19 cellular contexts compared by ENCODE assay signal in the genomic region with DNA sequence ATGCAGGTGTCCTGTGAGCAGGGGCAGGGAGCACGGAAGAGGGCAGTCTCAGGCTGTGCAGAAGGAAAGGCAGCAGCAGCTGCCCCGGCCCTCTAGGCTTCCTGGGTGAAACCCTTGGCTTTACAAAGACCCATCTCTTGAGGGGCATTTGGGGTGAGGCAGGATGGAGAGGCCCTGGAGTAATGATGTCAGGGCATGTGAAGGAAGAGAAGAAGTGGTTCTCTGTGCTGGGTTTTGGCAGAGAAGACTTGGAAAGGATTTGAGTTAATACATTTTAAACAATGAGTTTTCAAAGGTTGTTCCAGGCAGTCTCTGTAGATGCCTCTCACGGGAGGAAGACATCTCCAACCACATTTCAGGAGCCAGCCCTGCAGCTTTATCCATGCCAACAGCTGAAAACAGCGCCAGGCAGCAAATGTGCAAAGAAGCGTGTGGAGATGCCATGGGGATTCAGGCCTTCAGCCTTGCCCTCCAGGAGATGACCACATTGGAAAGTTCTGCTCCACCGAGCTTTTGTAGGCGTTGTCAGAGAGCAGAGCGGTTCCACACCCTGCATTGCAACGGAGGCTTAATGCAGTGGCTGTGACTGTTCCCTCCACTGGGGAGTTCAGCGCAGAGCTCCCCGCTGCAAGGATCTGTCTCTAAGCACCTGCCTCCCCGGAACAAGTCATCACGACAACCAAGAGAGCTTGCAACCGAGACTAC.
"Had no signal": no experiment of that assay in that cellular context is flagged by ENCODE, and none has a peak within 500 bp of the region (broad histone marks: within the 10 kb centered on the region; RNA-seq: fewer than 3 reads in every experiment).

No MANE protein-coding gene starts in this region.

- ATAC-seq: activated naive CD4-positive, alpha-beta T cell treated with anti-CD3 and anti-CD28 coated beads, Interleukin-2, amount 50 U/mL, for 72 hours; activated T-helper 17 cell treated with anti-CD3 and anti-CD28 coated beads, Interleukin-2, amount 50 U/mL, for 72 hours; effector memory CD8-positive, alpha-beta T cell; esophagus mucosa; naive thymus-derived CD8-positive, alpha-beta T cell; stimulated activated naive CD8-positive, alpha-beta T cell treated with anti-CD3 and anti-CD28 coated beads, Interleukin-15, amount 100 ng/mL, for 72 hours had no signal

- H3K4me1 Mint-ChIP-seq: activated T-helper 17 cell treated with anti-CD3 and anti-CD28 coated beads, Interleukin-2, amount 50 U/mL, for 72 hours; naive thymus-derived CD8-positive, alpha-beta T cell; stimulated activated effector memory CD8-positive, alpha-beta T cell treated with anti-CD3 and anti-CD28 coated beads, Interleukin-12 subunit alpha, Interleukin-12 subunit beta, amount 100 ng/mL, for 72 hours; stimulated activated naive CD8-positive, alpha-beta T cell treated with anti-CD3 and anti-CD28 coated beads, Interleukin-15, amount 100 ng/mL, for 72 hours had no signal

- H3K27me3 Mint-ChIP-seq: stimulated activated naive CD8-positive, alpha-beta T cell treated with anti-CD3 and anti-CD28 coated beads, Interleukin-15, amount 100 ng/mL, for 72 hours had no signal

- H3K4me3 Mint-ChIP-seq: activated T-helper 17 cell treated with anti-CD3 and anti-CD28 coated beads, Interleukin-2, amount 50 U/mL, for 72 hours; effector memory CD8-positive, alpha-beta T cell; naive thymus-derived CD8-positive, alpha-beta T cell; stimulated activated effector memory CD8-positive, alpha-beta T cell treated with anti-CD3 and anti-CD28 coated beads, Interleukin-12 subunit alpha, Interleukin-12 subunit beta, amount 100 ng/mL, for 72 hours; stimulated activated naive CD8-positive, alpha-beta T cell treated with anti-CD3 and anti-CD28 coated beads, Interleukin-15, amount 100 ng/mL, for 72 hours had no signal

- H3K9me3 Mint-ChIP-seq: activated naive CD4-positive, alpha-beta T cell treated with anti-CD3 and anti-CD28 coated beads, Interleukin-2, amount 50 U/mL, for 72 hours; activated T-helper 17 cell treated with anti-CD3 and anti-CD28 coated beads, Interleukin-2, amount 50 U/mL, for 72 hours; effector memory CD8-positive, alpha-beta T cell; stimulated activated effector memory CD8-positive, alpha-beta T cell treated with anti-CD3 and anti-CD28 coated beads, Interleukin-12 subunit alpha, Interleukin-12 subunit beta, amount 100 ng/mL, for 72 hours; stimulated activated naive CD8-positive, alpha-beta T cell treated with anti-CD3 and anti-CD28 coated beads, Interleukin-15, amount 100 ng/mL, for 72 hours had no signal

- H3K27ac Mint-ChIP-seq: activated naive CD4-positive, alpha-beta T cell treated with anti-CD3 and anti-CD28 coated beads, Interleukin-2, amount 50 U/mL, for 72 hours; activated T-helper 17 cell treated with anti-CD3 and anti-CD28 coated beads, Interleukin-2, amount 50 U/mL, for 72 hours; effector memory CD8-positive, alpha-beta T cell; naive thymus-derived CD8-positive, alpha-beta T cell; stimulated activated effector memory CD8-positive, alpha-beta T cell treated with anti-CD3 and anti-CD28 coated beads, Interleukin-12 subunit alpha, Interleukin-12 subunit beta, amount 100 ng/mL, for 72 hours; stimulated activated naive CD8-positive, alpha-beta T cell treated with anti-CD3 and anti-CD28 coated beads, Interleukin-15, amount 100 ng/mL, for 72 hours had no signal

- DNase-seq: activated CD4-positive, alpha-beta T cell treated with anti-CD3 and anti-CD28 coated beads, Interleukin-2, amount 50 U/mL, for 1 hour; activated CD4-positive, CD25-positive, alpha-beta regulatory T cell treated with anti-CD3 and anti-CD28 coated beads, Interleukin-2, amount 50 U/mL, for 72 hours; activated T-cell treated with anti-CD3 and anti-CD28 coated beads, Interleukin-2, amount 50 U/mL, for 1 hour; adrenal gland; central memory CD4-positive, alpha-beta T cell; dorsolateral prefrontal cortex; effector memory CD8-positive, alpha-beta T cell; naive thymus-derived CD8-positive, alpha-beta T cell; right cardiac atrium; stimulated activated CD4-positive, alpha-beta T cell treated with anti-CD3 and anti-CD28 coated beads, Interleukin-1b, Interleukin-23, amount 100 ng/mL, for 48 hours; stimulated activated naive CD8-positive, alpha-beta T cell treated with anti-CD3 and anti-CD28 coated beads, Interleukin-15, amount 100 ng/mL, for 72 hours; tibial artery had no signal

- H3K36me3 Mint-ChIP-seq: activated naive CD4-positive, alpha-beta T cell treated with anti-CD3 and anti-CD28 coated beads, Interleukin-2, amount 50 U/mL, for 72 hours; naive thymus-derived CD8-positive, alpha-beta T cell; stimulated activated effector memory CD8-positive, alpha-beta T cell treated with anti-CD3 and anti-CD28 coated beads, Interleukin-12 subunit alpha, Interleukin-12 subunit beta, amount 100 ng/mL, for 72 hours had no signal

- FAIRE-seq: colon, endothelial cell of umbilical vein, keratinocyte had no signal
